Comparison of ENCODE assay signal across 1 cellular context in genomic region chr16:57462209-57462977, GRCh38.
TF ChIP-seq lines count a peak whose summit lies in the region.

POLR2C (plus strand) TSS chr16:57462679; CDS start chr16:57462725, 46 bp downstream.

TF ChIP-seq in HepG2, 621 proteins besides CTCF, POLR2A, EP300 and RAD21 (continued from another document and continues in another):
- TF ChIP-seq ESRRA (CRISPR knock-in tag; IDR thresholded peaks at IDR 0.05; ENCODE audit: low read depth), result peak; percentile 82
- TF ChIP-seq ZSCAN21 (CRISPR knock-in tag; IDR thresholded peaks at IDR 0.05; ENCODE audit: borderline replicate concordance), result peak; percentile 97
- no peak for TF ChIP-seq HOXA7 (CRISPR knock-in tag; IDR thresholded peaks at IDR 0.05)
- TF ChIP-seq FOXO1 (CRISPR knock-in tag; IDR thresholded peaks at IDR 0.05), result peak; percentile 91
- TF ChIP-seq GFI1 (CRISPR knock-in tag; IDR thresholded peaks at IDR 0.05; ENCODE audit: borderline replicate concordance), result peak; percentile 53; the same call in 1 of the 2 replicates
- TF ChIP-seq GABPB1 (CRISPR knock-in tag; IDR thresholded peaks at IDR 0.05), result peak; percentile 99
- TF ChIP-seq ELF4 (CRISPR knock-in tag; IDR thresholded peaks at IDR 0.05; ENCODE audit: borderline replicate concordance), result no peak
- TF ChIP-seq ZNF780A (CRISPR knock-in tag; IDR thresholded peaks at IDR 0.05), result peak; percentile 42; the same call in 1 of the 2 replicates
- peak; percentile 96 for TF ChIP-seq ZNF331 (CRISPR knock-in tag; IDR thresholded peaks at IDR 0.05)
- TF ChIP-seq FOSL2 (CRISPR knock-in tag; IDR thresholded peaks at IDR 0.05), result peak; percentile 78
- TF ChIP-seq MTF1 (CRISPR knock-in tag; IDR thresholded peaks at IDR 0.05), result no peak
- TF ChIP-seq MYPOP (CRISPR knock-in tag; IDR thresholded peaks at IDR 0.05), result peak; percentile 80
- no peak for TF ChIP-seq NFRKB (IDR thresholded peaks at IDR 0.05)
- TF ChIP-seq ZNF878 (CRISPR knock-in tag; IDR thresholded peaks at IDR 0.05), result no peak
- peak; percentile 62; the same call in 1 of the 2 replicates for TF ChIP-seq PRDM15 (CRISPR knock-in tag; IDR thresholded peaks at IDR 0.05)
- TF ChIP-seq ZNF572 (CRISPR knock-in tag; IDR thresholded peaks at IDR 0.05), result no peak
- TF ChIP-seq SALL2 (CRISPR knock-in tag; IDR thresholded peaks at IDR 0.05), result peak; percentile 99
- peak; percentile 70; the same call in 1 of the 2 replicates for TF ChIP-seq ZNF281 (CRISPR knock-in tag; IDR thresholded peaks at IDR 0.05; ENCODE audit: borderline replicate concordance)
- peak; percentile 92 for TF ChIP-seq HBP1 (CRISPR knock-in tag; IDR thresholded peaks at IDR 0.05; ENCODE audit: low read depth)
- TF ChIP-seq ZNF652 (CRISPR knock-in tag; IDR thresholded peaks at IDR 0.05; ENCODE audit: borderline replicate concordance, low read depth), result peak; percentile 72
- TF ChIP-seq ZBTB43 (CRISPR knock-in tag; conservative IDR thresholded peaks at IDR 0.05), result peak; percentile 85
- peak; percentile 99 for TF ChIP-seq TAF1 (CRISPR knock-in tag; IDR thresholded peaks at IDR 0.05)
- TF ChIP-seq ZNF205 (CRISPR knock-in tag; IDR thresholded peaks at IDR 0.05), result peak; percentile 95
- TF ChIP-seq ATF4 (CRISPR knock-in tag; IDR thresholded peaks at IDR 0.05), result peak in 1 of 2 experiments; percentile 83; a peak in 2 of 4 replicates
- TF ChIP-seq ZUFSP (CRISPR knock-in tag; IDR thresholded peaks at IDR 0.05; ENCODE audit: borderline replicate concordance), result no peak
- peak; percentile 97 for TF ChIP-seq CBFB (CRISPR knock-in tag; IDR thresholded peaks at IDR 0.05)
- 0 out of 2 replicates have a peak, but pooled peaks have one; percentile 47 for TF ChIP-seq NFIB (CRISPR knock-in tag; IDR thresholded peaks at IDR 0.05; ENCODE audit: borderline replicate concordance)
- TF ChIP-seq TCF7L2 (IDR thresholded peaks at IDR 0.05; ENCODE audit: low read depth, low read length), result no peak
- no peak for TF ChIP-seq ZNF362 (CRISPR knock-in tag; IDR thresholded peaks at IDR 0.05; ENCODE audit: borderline replicate concordance)
- peak; percentile 63 for TF ChIP-seq ZBTB21 (CRISPR knock-in tag; IDR thresholded peaks at IDR 0.05)
- no peak for TF ChIP-seq ZNF674 (CRISPR knock-in tag; IDR thresholded peaks at IDR 0.05; ENCODE audit: low read depth)
- peak in 1 of 2 experiments; percentile 80; a peak in 1 of 4 replicates for TF ChIP-seq REST (IDR thresholded peaks at IDR 0.05; ENCODE audit: borderline replicate concordance in 1 of 2, low read depth in 1 of 2, low read length in 2 of 2)
- TF ChIP-seq NCOA5 (CRISPR knock-in tag; IDR thresholded peaks at IDR 0.05), result no peak
- TF ChIP-seq CENPBD1 (CRISPR knock-in tag; IDR thresholded peaks at IDR 0.05; ENCODE audit: borderline replicate concordance, low read depth), result no peak
- TF ChIP-seq KDM5A (IDR thresholded peaks at IDR 0.05; ENCODE audit: borderline replicate concordance, low read length), result peak; percentile 84; the same call in 1 of the 2 replicates
- peak; percentile 87 for TF ChIP-seq MTF2 (CRISPR knock-in tag; IDR thresholded peaks at IDR 0.05; ENCODE audit: borderline replicate concordance)
- peak; percentile 73; the same call in 1 of the 2 replicates for TF ChIP-seq ZBTB10 (CRISPR knock-in tag; IDR thresholded peaks at IDR 0.05; ENCODE audit: borderline replicate concordance)
